19 cellular contexts compared by ENCODE assay signal in the genomic region with DNA sequence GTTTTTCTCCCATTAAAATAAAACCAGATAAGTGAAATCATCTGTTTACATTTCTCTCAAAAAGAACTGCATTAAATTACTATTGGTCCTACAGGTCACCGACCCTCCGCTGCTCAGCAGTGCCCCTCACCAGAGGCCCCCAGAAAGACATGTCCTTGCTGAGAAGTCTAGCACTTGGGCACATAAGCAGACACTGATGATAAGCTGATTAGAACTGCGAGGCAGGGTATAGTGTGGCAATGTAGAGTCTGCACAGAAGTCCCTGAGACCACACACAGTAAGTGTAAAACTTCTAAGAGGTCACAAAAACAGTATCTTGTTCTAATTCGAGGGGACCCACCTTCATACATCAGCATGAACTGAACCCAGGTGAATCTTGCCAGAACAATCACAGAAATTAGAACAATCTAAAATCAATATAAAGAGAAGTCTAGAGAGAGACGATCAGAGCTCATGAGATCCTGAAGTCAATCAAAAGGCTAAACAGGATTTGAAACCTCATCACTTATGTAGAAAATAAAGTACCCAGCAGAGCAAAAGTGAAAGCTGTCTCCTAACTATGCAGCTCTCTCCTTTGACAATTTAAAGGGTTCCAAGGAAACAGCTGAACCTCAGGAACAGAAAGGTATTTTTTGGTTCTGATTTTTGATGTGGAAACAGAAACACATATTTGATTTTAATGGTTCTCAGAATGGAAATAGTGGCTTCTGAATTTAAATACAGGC.
"Had no signal": no experiment of that assay in that cellular context is flagged by ENCODE, and none has a peak within 500 bp of the region (broad histone marks: within the 10 kb centered on the region; RNA-seq: fewer than 3 reads in every experiment).

No MANE protein-coding gene starts in this region.

- H3K27me3 Mint-ChIP-seq: memory B cell; stimulated activated memory B cell treated with anti-CD40 and anti-IgM and Interleukin-4, amounts not matched to agents 10 μg/mL and 1 μg/mL and 100 μg/mL, for 72 hours had no signal

- H3K4me3 ChIP-seq: coronary artery, lung, prostate gland, right atrium auricular region, testis, tibial artery had no signal

- H3K27ac Mint-ChIP-seq: memory B cell; mesothelial cell of epicardium; naive thymus-derived CD4-positive, alpha-beta T cell; nephron; stimulated activated memory B cell treated with anti-CD40 and anti-IgM and Interleukin-4, amounts not matched to agents 10 μg/mL and 1 μg/mL and 100 μg/mL, for 72 hours; type B pancreatic cell had no signal

- H3K9me3 Mint-ChIP-seq: nephron, type B pancreatic cell had no signal

- H3K36me3 ChIP-seq: prostate gland, right atrium auricular region, tibial artery had no signal

- H3K4me1 Mint-ChIP-seq: memory B cell; mesothelial cell of epicardium; naive thymus-derived CD4-positive, alpha-beta T cell; nephron; stimulated activated memory B cell treated with anti-CD40 and anti-IgM and Interleukin-4, amounts not matched to agents 10 μg/mL and 1 μg/mL and 100 μg/mL, for 72 hours had no signal

- H3K4me1 ChIP-seq: prostate gland, right atrium auricular region, testis, tibial artery had no signal

- H3K36me3 Mint-ChIP-seq: memory B cell; mesothelial cell of epicardium; stimulated activated memory B cell treated with anti-CD40 and anti-IgM and Interleukin-4, amounts not matched to agents 10 μg/mL and 1 μg/mL and 100 μg/mL, for 72 hours; type B pancreatic cell had no signal

- H3K9me3 ChIP-seq: prostate gland, right atrium auricular region, testis, tibial artery had no signal

- ATAC-seq: left ventricle myocardium superior; naive thymus-derived CD4-positive, alpha-beta T cell; sciatic nerve; stimulated activated memory B cell treated with anti-CD40 and anti-IgM and Interleukin-4, amounts not matched to agents 10 μg/mL and 1 μg/mL and 100 μg/mL, for 72 hours; stimulated activated naive CD8-positive, alpha-beta T cell treated with anti-CD3 and anti-CD28 coated beads, Interleukin-15, Interleukin-2, amounts not matched to agents 100 U/mL and 50 U/mL, for 24 hours had no signal

- H3K27me3 ChIP-seq: right atrium auricular region, testis, tibial artery had no signal

- H3K27ac ChIP-seq: coronary artery, prostate gland, right atrium auricular region, testis, tibial artery had no signal

- H3K4me3 Mint-ChIP-seq: memory B cell; mesothelial cell of epicardium; naive thymus-derived CD4-positive, alpha-beta T cell; nephron; stimulated activated memory B cell treated with anti-CD40 and anti-IgM and Interleukin-4, amounts not matched to agents 10 μg/mL and 1 μg/mL and 100 μg/mL, for 72 hours; type B pancreatic cell had no signal

- DNase-seq: dermis blood vessel endothelial cell; effector memory CD4-positive, alpha-beta T cell; left ventricle myocardium superior; naive thymus-derived CD4-positive, alpha-beta T cell; stimulated activated CD4-positive, alpha-beta T cell treated with anti-CD3 and anti-CD28 coated beads, Interleukin-4, amount 100 ng/mL, for 4 hours; stimulated activated naive CD8-positive, alpha-beta T cell treated with anti-CD3 and anti-CD28 coated beads, Interleukin-15, Interleukin-2, amounts not matched to agents 100 U/mL and 50 U/mL, for 24 hours; substantia nigra; testis; tibial artery had no signal
